ENCODE assay signal across 12 cellular contexts in genomic region chr4:53763813-53764597, GRCh38.
DNase-seq lines count a peak whose midpoint lies in the region; TF ChIP-seq lines count a peak whose summit lies in the region.
"Had no signal": no experiment of that assay in that cellular context is flagged by ENCODE, and none has a peak within 500 bp of the region (broad histone marks: within the 10 kb centered on the region; RNA-seq: fewer than 3 reads in every experiment).

No MANE protein-coding gene starts in this region.

- H3K27me3 Mint-ChIP-seq in nephron (ENCODE audit: low read depth): no peaks in the 10 kb centered on the region
- H3K27me3 Mint-ChIP-seq: CD4-positive, alpha-beta T cell had no signal

- DNase-seq in AG08395 (ENCODE audit: low spot score): peak; percentile 82
- peak; percentile 75 for DNase-seq in LHCN-M2 (ENCODE audit: low read depth)
- DNase-seq in dedifferentiated amniotic fluid mesenchymal stem cell (ENCODE audit: extremely low spot score): peak; percentile 78
- no peak for DNase-seq in activated T-cell treated with anti-CD3 and anti-CD28 coated beads, Interleukin-2, amount 50 U/mL, for 1 hour
- no peak for DNase-seq in stimulated activated CD4-positive, alpha-beta T cell treated with anti-CD3 and anti-CD28 coated beads, Interleukin-2, amount 100 ng/mL, for 48 hours
- no peak for DNase-seq in stimulated activated CD4-positive, alpha-beta T cell treated with anti-CD3 and anti-CD28 coated beads, Interleukin-4, amount 100 ng/mL, for 4 hours
- no peak for DNase-seq in dermis blood vessel endothelial cell
- DNase-seq: activated CD4-positive, alpha-beta T cell treated with anti-CD3 and anti-CD28 coated beads, Interleukin-2, amount 50 U/mL, for 48 hours; amygdala; CD4-positive, alpha-beta T cell; Right ventricle myocardium superior had no signal

- TF ChIP-seq CTCF in nephron (IDR thresholded peaks at IDR 0.05; ENCODE audit: unreplicated experiment in 3 of 3): no peak

- H3K27ac Mint-ChIP-seq in nephron: peak overlapping the region; percentile 97 to 99 (median 98)
- H3K27ac Mint-ChIP-seq: CD4-positive, alpha-beta T cell had no signal

- peaks cover 6% of the 10 kb centered on the region for H3K36me3 Mint-ChIP-seq in nephron (ENCODE audit: low read depth)

- H3K9me3 Mint-ChIP-seq in nephron: peaks cover 6% of the 10 kb centered on the region

- H3K4me1 Mint-ChIP-seq in nephron: peaks cover 18% of the 10 kb centered on the region

- H3K4me3 Mint-ChIP-seq in nephron: no peak overlapping the region
- H3K4me3 Mint-ChIP-seq: CD4-positive, alpha-beta T cell had no signal

Comparison
In these comparisons a context has a peak if more than half of its experiments do, and no peak if none do; other contexts are left out.
1. DNase-seq: peak in AG08395 (single experiment), LHCN-M2 (single experiment) and dedifferentiated amniotic fluid mesenchymal stem cell (single experiment); none in activated T-cell treated with anti-CD3 and anti-CD28 coated beads, Interleukin-2, amount 50 U/mL, for 1 hour (single experiment), stimulated activated CD4-positive, alpha-beta T cell treated with anti-CD3 and anti-CD28 coated beads, Interleukin-2, amount 100 ng/mL, for 48 hours (0 of 2), stimulated activated CD4-positive, alpha-beta T cell treated with anti-CD3 and anti-CD28 coated beads, Interleukin-4, amount 100 ng/mL, for 4 hours (0 of 2) and dermis blood vessel endothelial cell (single experiment).